ENCODE assay signal across 20 cellular contexts in genomic region chr9:107060026-107060425, GRCh38.
DNase-seq lines count a peak whose midpoint lies in the region; ATAC-seq and TF ChIP-seq lines count a peak whose summit lies in the region.
"Had no signal": no experiment of that assay in that cellular context is flagged by ENCODE, and none has a peak within 500 bp of the region (broad histone marks: within the 10 kb centered on the region; RNA-seq: fewer than 3 reads in every experiment).

No MANE protein-coding gene starts in this region.

- peak overlapping the region in 4 of 11 experiments; percentile 6 to 39 (median 24); a peak in 2 of 22 replicates for H3K27ac ChIP-seq in BLaER1 treated with 17β-estradiol and CSF1 and Interleukin-3, amounts not matched to agents 10 nM and 100 nM
- H3K27ac ChIP-seq in neural progenitor cell: no peak overlapping the region
- H3K27ac ChIP-seq: Peyer's patch, SK-N-MC had no signal

- H3K4me3 ChIP-seq in BLaER1 treated with 17β-estradiol and CSF1 and Interleukin-3, amounts not matched to agents 10 nM and 100 nM: no peak overlapping the region
- H3K4me3 ChIP-seq in neural progenitor cell: no peak overlapping the region
- H3K4me3 ChIP-seq: Peyer's patch, SK-N-MC had no signal

- H3K27me3 Mint-ChIP-seq in neural progenitor cell (ENCODE audit: insufficient read depth, low read depth): peaks cover 4% of the 10 kb centered on the region
- H3K27me3 Mint-ChIP-seq: CD4-positive, alpha-beta T cell; IgD-negative memory B cell; T-cell had no signal

- H4K20me1 ChIP-seq in BLaER1 treated with 17β-estradiol and CSF1 and Interleukin-3, amounts not matched to agents 10 nM and 100 nM: no peaks in the 10 kb centered on the region
- H4K20me1 ChIP-seq in neural progenitor cell (ENCODE audit: low read depth): no peaks in the 10 kb centered on the region

- peaks cover 12% of the 10 kb centered on the region for H3F3A ChIP-seq in neural progenitor cell (ENCODE audit: low read depth)

- peaks cover 2% of the 10 kb centered on the region for H3K9me3 Mint-ChIP-seq in neural progenitor cell
- H3K9me3 Mint-ChIP-seq: CD4-positive, alpha-beta T cell; T-cell had no signal

- no peak overlapping the region for H3K27ac Mint-ChIP-seq in neural progenitor cell
- H3K27ac Mint-ChIP-seq: CD4-positive, alpha-beta T cell; IgD-negative memory B cell; T-cell had no signal

- TF ChIP-seq CTCF in neural progenitor cell (IDR thresholded peaks at IDR 0.05): no peak

- no peaks in the 10 kb centered on the region for H3K36me3 Mint-ChIP-seq in neural progenitor cell
- H3K36me3 Mint-ChIP-seq: IgD-negative memory B cell, T-cell had no signal

- peak overlapping the region; percentile 34 to 74 (median 51) for H3K4me2 ChIP-seq in BLaER1 treated with 17β-estradiol and CSF1 and Interleukin-3, amounts not matched to agents 10 nM and 100 nM
- no peak overlapping the region for H3K4me2 ChIP-seq in neural progenitor cell

- H3K4me3 Mint-ChIP-seq in neural progenitor cell: no peak overlapping the region
- H3K4me3 Mint-ChIP-seq: CD4-positive, alpha-beta T cell; IgD-negative memory B cell; T-cell had no signal

- H3K79me2 ChIP-seq in neural progenitor cell (ENCODE audit: low read depth): no peaks in the 10 kb centered on the region

- peaks cover 23% of the 10 kb centered on the region for H3K4me1 Mint-ChIP-seq in neural progenitor cell
- H3K4me1 Mint-ChIP-seq: T-cell had no signal

- H2AFZ ChIP-seq in neural progenitor cell (replicated peaks): peak overlapping the region; percentile 80

- H3K27me3 ChIP-seq in BLaER1 treated with 17β-estradiol and CSF1 and Interleukin-3, amounts not matched to agents 10 nM and 100 nM: no peaks in the 10 kb centered on the region
- H3K27me3 ChIP-seq in neural progenitor cell: no peaks in the 10 kb centered on the region
- H3K27me3 ChIP-seq: Peyer's patch had no signal

- ATAC-seq in HG03521 (IDR thresholded peaks at IDR 0.05; ENCODE audit: unreplicated experiment): no peak
- ATAC-seq: T-cell had no signal

- peak; percentile 27 for DNase-seq in KBM-7
- peak; percentile 0 for DNase-seq in SKM-1 (lab: John Stamatoyannopoulos, UW; ENCODE audit: unreplicated experiment)
- no peak for DNase-seq in neural progenitor cell (ENCODE audit: low spot score)
- DNase-seq in NCI-H1092 treated with DMSO at 0.1 percent for 48 hours (lab: John Stamatoyannopoulos, UW): no peak
- no peak for DNase-seq in stimulated activated CD4-positive, alpha-beta T cell treated with anti-CD3 and anti-CD28 coated beads, Interleukin-4, amount 100 ng/mL, for 1 hour
- DNase-seq: Caco-2; CD4-positive, alpha-beta T cell; GDM1; H7; NCI-H1436; NCI-H1930; NCI-H345; NCI-H524 treated with DMSO at 0.1 percent for 48 hours; Peyer's patch; SHP77; T-cell had no signal

- peaks cover 12 to 18% (median 15%) of the 10 kb centered on the region in 10 experiments for H3K4me1 ChIP-seq in BLaER1 treated with 17β-estradiol and CSF1 and Interleukin-3, amounts not matched to agents 10 nM and 100 nM
- peaks cover 21% of the 10 kb centered on the region for H3K4me1 ChIP-seq in neural progenitor cell
- H3K4me1 ChIP-seq: Caco-2, Peyer's patch had no signal

- no peaks in the 10 kb centered on the region for H3K36me3 ChIP-seq in BLaER1 treated with 17β-estradiol and CSF1 and Interleukin-3, amounts not matched to agents 10 nM and 100 nM
- no peaks in the 10 kb centered on the region for H3K36me3 ChIP-seq in neural progenitor cell
- H3K36me3 ChIP-seq: Peyer's patch had no signal

- H3K9ac ChIP-seq in BLaER1 treated with 17β-estradiol and CSF1 and Interleukin-3, amounts not matched to agents 10 nM and 100 nM: no peak overlapping the region
- no peak overlapping the region for H3K9ac ChIP-seq in neural progenitor cell

- peaks cover 0 to 14% (median 4%) of the 10 kb centered on the region in 11 experiments; a peak in 6 of 22 replicates for H3K9me3 ChIP-seq in BLaER1 treated with 17β-estradiol and CSF1 and Interleukin-3, amounts not matched to agents 10 nM and 100 nM (replicated peaks in 1 of 11)
- no peaks in the 10 kb centered on the region for H3K9me3 ChIP-seq in neural progenitor cell (ENCODE audit: low read depth)
- H3K9me3 ChIP-seq: Caco-2, Peyer's patch had no signal

- in situ Hi-C loops in KBM-7 (cut with MboI; ENCODE audit: low pct_unique_long_range_greater_than_20kb, low sequenced_read_pairs): loop anchor here (25.0 kb wide), 1 partner anchor 102 kb away; no protein-coding TSS in a partner anchor

Comparison
In these comparisons a context has a peak if more than half of its experiments do, and no peak if none do; other contexts are left out.
1. DNase-seq: peak in KBM-7 (single experiment) and SKM-1 (single experiment); none in neural progenitor cell (single experiment), NCI-H1092 treated with DMSO at 0.1 percent for 48 hours (single experiment) and stimulated activated CD4-positive, alpha-beta T cell treated with anti-CD3 and anti-CD28 coated beads, Interleukin-4, amount 100 ng/mL, for 1 hour (single experiment).